In genomic region chrX:54182194-54182863, GRCh38 we compare ENCODE assay signal across 8 cellular contexts. TPM values are rescaled to one million over a fixed set of nuclear protein-coding genes. Genes with fewer than 3 reads are reported as not detected.
DNase-seq lines count a peak whose midpoint lies in the region; TF ChIP-seq lines count a peak whose summit lies in the region.

No MANE protein-coding gene starts in this region.

- DNase-seq in GM10266 (ENCODE audit: extremely low spot score) (peak; percentile 51), HAP-1 (ENCODE audit: low spot score in 2 of 2) (peak; percentile 51 to 75), MV-4-11 (lab: John Stamatoyannopoulos, UW) (peak; percentile 34), T1000 (lab: John Stamatoyannopoulos, UW) (peak; percentile 1), astrocyte of the hippocampus (ENCODE audit: low read depth, low spot score) (peak; percentile 47), dedifferentiated amniotic fluid mesenchymal stem cell (ENCODE audit: extremely low spot score) (no peak)

- H3K4me2 ChIP-seq in skeletal muscle satellite cell (ENCODE audit: low read length), result peak overlapping the region; percentile 79

- no peaks in the 10 kb centered on the region for H3K36me3 ChIP-seq in HAP-1 (replicated peaks)
- no peaks in the 10 kb centered on the region for H3K36me3 ChIP-seq in iPS-15b (ENCODE audit: control insufficient read depth, insufficient read depth, low read length)
- no peaks in the 10 kb centered on the region for H3K36me3 ChIP-seq in skeletal muscle satellite cell (ENCODE audit: insufficient read depth, low read length)

- TF ChIP-seq CTCF in GM10266 (IDR thresholded peaks at IDR 0.05; ENCODE audit: control insufficient read depth, insufficient read depth, low read depth, missing control alignments), result no peak

- peak overlapping the region; percentile 61 for H3K4me3 ChIP-seq in HAP-1
- peak overlapping the region; percentile 61 for H3K4me3 ChIP-seq in iPS-15b (ENCODE audit: low read depth, low read length)
- H3K4me3 ChIP-seq in skeletal muscle satellite cell (ENCODE audit: low read length), result peak overlapping the region; percentile 85

- no peaks in the 10 kb centered on the region for H3K9me3 ChIP-seq in HAP-1
- no peaks in the 10 kb centered on the region for H3K9me3 ChIP-seq in iPS-15b (ENCODE audit: control insufficient read depth, insufficient read depth, low read length)
- no peaks in the 10 kb centered on the region for H3K9me3 ChIP-seq in skeletal muscle satellite cell (replicated peaks; ENCODE audit: low read length)

- H3K4me1 ChIP-seq in HAP-1 (peaks cover 22% of the 10 kb centered on the region), iPS-15b (ENCODE audit: control insufficient read depth, insufficient read depth, low read length) (no peaks in the 10 kb centered on the region), skeletal muscle satellite cell (ENCODE audit: control insufficient read depth, insufficient read depth, low read length) (peaks cover 14% of the 10 kb centered on the region)

- H3K9ac ChIP-seq in iPS-15b (ENCODE audit: low read depth, low read length) (peak overlapping the region; percentile 70), skeletal muscle satellite cell (ENCODE audit: low read depth, low read length) (peak overlapping the region; percentile 84)

- in situ Hi-C loops in HAP-1 (cut with MboI; ENCODE audit: low sequenced_read_pairs), result no loop called here

- no peaks in the 10 kb centered on the region for H3K27me3 ChIP-seq in HAP-1 (ENCODE audit: low read depth)
- H3K27me3 ChIP-seq in iPS-15b (ENCODE audit: control insufficient read depth, insufficient read depth, low read length), result no peaks in the 10 kb centered on the region
- H3K27me3 ChIP-seq in skeletal muscle satellite cell (ENCODE audit: control insufficient read depth, insufficient read depth, low read length), result no peaks in the 10 kb centered on the region

RNA-seq across cellular contexts. Expression of gene FAM120C, which starts 0.7 kb away (rescaled TPM):
- total RNA-seq in skeletal muscle satellite cell (2012; rRNA removed), result 4.3 and 6.1 TPM in 2 replicates
